In genomic region chr18:58671941-58672565, GRCh38 we compare ENCODE assay signal across 9 cellular contexts. TPM values are rescaled to one million over a fixed set of nuclear protein-coding genes. Genes with fewer than 3 reads are reported as not detected.
DNase-seq lines count a peak whose midpoint lies in the region; ATAC-seq and TF ChIP-seq lines count a peak whose summit lies in the region.
"Had no signal": no experiment of that assay in that cellular context is flagged by ENCODE, and none has a peak within 500 bp of the region (broad histone marks: within the 10 kb centered on the region; RNA-seq: fewer than 3 reads in every experiment).

No MANE protein-coding gene starts in this region.

- peak in 1 of 2 donors; percentile 7 for ATAC-seq in CD4-positive, CD25-positive, alpha-beta regulatory T cell (ENCODE audit: low read depth in 2 of 2)
- ATAC-seq in GM19455 (IDR thresholded peaks at IDR 0.05; ENCODE audit: unreplicated experiment) = peak; percentile 25

- H3K4me3 Mint-ChIP-seq in CD4-positive, CD25-positive, alpha-beta regulatory T cell = peak overlapping the region; percentile 93 to 97 (median 94)
- H3K4me3 Mint-ChIP-seq in activated naive CD8-positive, alpha-beta T cell = peak overlapping the region; percentile 94

- peaks cover 4% of the 10 kb centered on the region for H3K36me3 ChIP-seq in CD4-positive, CD25-positive, alpha-beta regulatory T cell (ENCODE audit: control insufficient read depth, insufficient read depth, low read length)
- H3K36me3 ChIP-seq in right atrium auricular region = no peaks in the 10 kb centered on the region

- peaks cover 0 to 2% (median 0%) of the 10 kb centered on the region in 7 donors for H3K9me3 Mint-ChIP-seq in CD4-positive, CD25-positive, alpha-beta regulatory T cell
- peaks cover 4% of the 10 kb centered on the region for H3K9me3 Mint-ChIP-seq in activated naive CD8-positive, alpha-beta T cell (ENCODE audit: low read depth)

- peaks cover 20% of the 10 kb centered on the region for H3K36me3 Mint-ChIP-seq in CD4-positive, CD25-positive, alpha-beta regulatory T cell
- peaks cover 5% of the 10 kb centered on the region for H3K36me3 Mint-ChIP-seq in activated naive CD8-positive, alpha-beta T cell

- TF ChIP-seq CTCF in right atrium auricular region (IDR thresholded peaks at IDR 0.05) = no peak

- H3K27me3 Mint-ChIP-seq in CD4-positive, CD25-positive, alpha-beta regulatory T cell = peaks cover 5% of the 10 kb centered on the region
- no peaks in the 10 kb centered on the region for H3K27me3 Mint-ChIP-seq in activated naive CD8-positive, alpha-beta T cell

- H3K4me3 ChIP-seq in CD4-positive, CD25-positive, alpha-beta regulatory T cell (ENCODE audit: low read depth, low read length) = peak overlapping the region; percentile 87
- H3K4me3 ChIP-seq in Jurkat, Clone E6-1 (ENCODE audit: low read length) = peak overlapping the region; percentile 58
- H3K4me3 ChIP-seq in right atrium auricular region = peak overlapping the region; percentile 61 to 90

- peak overlapping the region; percentile 94 to 96 (median 94) for H3K27ac Mint-ChIP-seq in CD4-positive, CD25-positive, alpha-beta regulatory T cell
- H3K27ac Mint-ChIP-seq in activated naive CD8-positive, alpha-beta T cell = peak overlapping the region; percentile 88

- H3K27ac ChIP-seq in CD4-positive, CD25-positive, alpha-beta regulatory T cell (ENCODE audit: insufficient read depth, low read length, poor library complexity, severe bottlenecking) = peak overlapping the region; percentile 84
- H3K27ac ChIP-seq in right atrium auricular region = peak overlapping the region; percentile 92 to 97

- peaks cover 37 to 69% (median 57%) of the 10 kb centered on the region in 4 donors for H3K4me1 Mint-ChIP-seq in CD4-positive, CD25-positive, alpha-beta regulatory T cell
- H3K4me1 Mint-ChIP-seq in activated naive CD8-positive, alpha-beta T cell (ENCODE audit: low read depth) = peaks cover 74% of the 10 kb centered on the region

- DNase-seq in CD4-positive, CD25-positive, alpha-beta regulatory T cell = no peak
- no peak for DNase-seq in Jurkat, Clone E6-1 (ENCODE audit: low read depth, low spot score)
- DNase-seq in right atrium auricular region (ENCODE audit: low spot score) (no peak), retina (peak; percentile 57), UCSD-AML1 (lab: John Stamatoyannopoulos, UW; ENCODE audit: unreplicated experiment) (no peak), mesenteric fat pad (ENCODE audit: low spot score) (no peak)

- no peaks in the 10 kb centered on the region for H3K27me3 ChIP-seq in CD4-positive, CD25-positive, alpha-beta regulatory T cell (ENCODE audit: control insufficient read depth, insufficient read depth, low read length)
- H3K27me3 ChIP-seq in right atrium auricular region = no peaks in the 10 kb centered on the region

- H3K4me1 ChIP-seq in CD4-positive, CD25-positive, alpha-beta regulatory T cell (ENCODE audit: control insufficient read depth, insufficient read depth, low read length, poor library complexity, severe bottlenecking) = peaks cover 60% of the 10 kb centered on the region
- H3K4me1 ChIP-seq in right atrium auricular region = peaks cover 0 to 21% of the 10 kb centered on the region in 2 donors

- H3K9me3 ChIP-seq in CD4-positive, CD25-positive, alpha-beta regulatory T cell (ENCODE audit: control insufficient read depth in 2 of 2, low read length in 2 of 2) = no peaks in the 10 kb centered on the region
- H3K9me3 ChIP-seq in right atrium auricular region = no peaks in the 10 kb centered on the region

RNA-seq across cellular contexts. Expression of gene MALT1, which starts 0.8 kb away (rescaled TPM):
- total RNA-seq in CD4-positive, CD25-positive, alpha-beta regulatory T cell = 99.0 TPM
- 10 to 100 TPM; 39.4 to 49.1 (median 45.1) TPM for polyA plus RNA-seq in CD4-positive, CD25-positive, alpha-beta regulatory T cell
- 17.2 TPM for polyA plus RNA-seq in Jurkat, Clone E6-1 (2012; ENCODE audit: insufficient read depth, insufficient read length)
- total RNA-seq in right atrium auricular region (10 to 100 TPM in 1 of 2 donors, 1 to 10 TPM in 1; 9.9 to 10.9 TPM), mesenteric fat pad (17.3 TPM)

RNA-seq across cellular contexts. Expression of gene ALPK2, which starts 43.2 kb away (rescaled TPM):
- total RNA-seq in CD4-positive, CD25-positive, alpha-beta regulatory T cell = 0.25 TPM
- not detected for polyA plus RNA-seq in CD4-positive, CD25-positive, alpha-beta regulatory T cell
- not detected for polyA plus RNA-seq in Jurkat, Clone E6-1 (2012; ENCODE audit: insufficient read depth, insufficient read length)
- total RNA-seq in right atrium auricular region (100 to 1,000 TPM; 160 to 166 TPM), mesenteric fat pad (not detected)
- total RNA-seq: T-helper 2 cell treated with Interferon-gamma antibody and Interleukin-4, amounts not matched to agents 100 ng/mL and 5 ng/mL, for 36 hours had no signal

Comparison
In these comparisons a context has a peak if more than half of its experiments do, and no peak if none do; other contexts are left out.
1. RNA of gene ALPK2, which starts 43.2 kb away (total RNA-seq): 160 to 166 TPM in right atrium auricular region; 0.25 TPM in CD4-positive, CD25-positive, alpha-beta regulatory T cell (single experiment) and not detected in mesenteric fat pad (single experiment); every median in the first group is over 100 times any median in the second.
2. Peak in every context shown above with its lines, with median percentiles within 50 percentile points of each other: H3K4me3 ChIP-seq.